1 cellular context compared by ENCODE assay signal in genomic region chr3:44861412-44862220, GRCh38.
TF ChIP-seq lines count a peak whose summit lies in the region.

Gene TMEM42 (plus strand): TSS chr3:44861912. CDS start chr3:44861925, 13 bp downstream.

TF ChIP-seq in HepG2, 621 proteins besides CTCF, POLR2A, EP300 and RAD21 (continued from another document and continues in another):
- TF ChIP-seq ZNF790 (CRISPR knock-in tag; IDR thresholded peaks at IDR 0.05; ENCODE audit: borderline replicate concordance) (peak; percentile 81; the same call in 1 of the 2 replicates), GATAD1 (CRISPR knock-in tag; IDR thresholded peaks at IDR 0.05) (peak; percentile 77), ZNF34 (CRISPR knock-in tag; IDR thresholded peaks at IDR 0.05; ENCODE audit: borderline replicate concordance) (no peak), LBX2 (CRISPR knock-in tag; IDR thresholded peaks at IDR 0.05; ENCODE audit: borderline replicate concordance) (peak; percentile 35; the same call in 1 of the 2 replicates), NBN (conservative IDR thresholded peaks at IDR 0.05) (no peak), ZSCAN5A (CRISPR knock-in tag; IDR thresholded peaks at IDR 0.05; ENCODE audit: borderline replicate concordance) (no peak), ATM (IDR thresholded peaks at IDR 0.05; ENCODE audit: borderline replicate concordance) (no peak), STAT6 (CRISPR knock-in tag; IDR thresholded peaks at IDR 0.05; ENCODE audit: borderline replicate concordance) (peak; percentile 27; the same call in 1 of the 2 replicates), ZMYM4 (CRISPR knock-in tag; IDR thresholded peaks at IDR 0.05) (peak; percentile 76), ZNF773 (CRISPR knock-in tag; IDR thresholded peaks at IDR 0.05; ENCODE audit: borderline replicate concordance) (0 out of 2 replicates have a peak, but pooled peaks have one; percentile 46), NFIC (IDR thresholded peaks at IDR 0.05; ENCODE audit: low read length) (no peak), PAXIP1 (CRISPR knock-in tag; conservative IDR thresholded peaks at IDR 0.05) (0 out of 2 replicates have a peak, but pooled peaks have one; percentile 29), ZBTB3 (CRISPR knock-in tag; IDR thresholded peaks at IDR 0.05; ENCODE audit: borderline replicate concordance, low read depth) (no peak), SRSF1 (optimal IDR thresholded peaks at IDR 0.05; ENCODE audit: low read depth, low read length) (peak; percentile 59), CEBPB (IDR thresholded peaks at IDR 0.05; ENCODE audit: borderline replicate concordance, low read depth, low read length) (no peak), ZFP37 (CRISPR knock-in tag; IDR thresholded peaks at IDR 0.05; ENCODE audit: borderline replicate concordance) (peak; percentile 63; the same call in 1 of the 2 replicates), BORCS8-MEF2B (CRISPR knock-in tag; IDR thresholded peaks at IDR 0.05) (peak; percentile 27; the same call in 1 of the 2 replicates), TEAD2 (CRISPR knock-in tag; IDR thresholded peaks at IDR 0.05) (peak; percentile 67; the same call in 1 of the 2 replicates), ZNF12 (CRISPR knock-in tag; IDR thresholded peaks at IDR 0.05) (no peak), NCOA2 (CRISPR knock-in tag; IDR thresholded peaks at IDR 0.05) (peak; percentile 45; the same call in 1 of the 2 replicates), HHEX (CRISPR knock-in tag; IDR thresholded peaks at IDR 0.05) (no peak), NFATC3 (CRISPR knock-in tag; IDR thresholded peaks at IDR 0.05) (no peak), SP1 (IDR thresholded peaks at IDR 0.05) (no peak), SP1 (CRISPR knock-in tag; IDR thresholded peaks at IDR 0.05) (no peak), HNRNPK (IDR thresholded peaks at IDR 0.05; ENCODE audit: low read depth, low read length, poor library complexity, severe bottlenecking) (peak; percentile 50), ZSCAN9 (CRISPR knock-in tag; IDR thresholded peaks at IDR 0.05; ENCODE audit: borderline replicate concordance) (no peak), IKZF4 (CRISPR knock-in tag; IDR thresholded peaks at IDR 0.05; ENCODE audit: borderline replicate concordance, low read depth, not compliant biosample characterization) (no peak), ZBTB10 (CRISPR knock-in tag; IDR thresholded peaks at IDR 0.05; ENCODE audit: borderline replicate concordance) (peak; percentile 61; the same call in 1 of the 2 replicates), ZNF567 (CRISPR knock-in tag; IDR thresholded peaks at IDR 0.05; ENCODE audit: borderline replicate concordance) (no peak), NR3C1 (CRISPR knock-in tag; IDR thresholded peaks at IDR 0.05) (no peak), KDM5B (CRISPR knock-in tag; IDR thresholded peaks at IDR 0.05; ENCODE audit: borderline replicate concordance) (peak; percentile 91; the same call in 1 of the 2 replicates), SRSF4 (IDR thresholded peaks at IDR 0.05; ENCODE audit: low read depth, low read length, poor library complexity, severe bottlenecking) (no peak), BRCA1 (CRISPR knock-in tag; IDR thresholded peaks at IDR 0.05) (0 out of 2 replicates have a peak, but pooled peaks have one; percentile 37), POLR2AphosphoS2 (IDR thresholded peaks at IDR 0.05; ENCODE audit: low read depth, low read length) (no peak), SP140L (CRISPR knock-in tag; IDR thresholded peaks at IDR 0.05; ENCODE audit: borderline replicate concordance) (no peak), FOXK2 (IDR thresholded peaks at IDR 0.05) (no peak), RFXANK (CRISPR knock-in tag; IDR thresholded peaks at IDR 0.05) (no peak), ZNF562 (CRISPR knock-in tag; IDR thresholded peaks at IDR 0.05; ENCODE audit: borderline replicate concordance) (no peak), HNF4A (CRISPR knock-in tag; IDR thresholded peaks at IDR 0.05) (no peak), SIX4 (CRISPR knock-in tag; IDR thresholded peaks at IDR 0.05) (0 out of 2 replicates have a peak, but pooled peaks have one; percentile 31), ZNF564 (CRISPR knock-in tag; IDR thresholded peaks at IDR 0.05) (peak; percentile 66; the same call in 1 of the 2 replicates), ZNF121 (CRISPR knock-in tag; IDR thresholded peaks at IDR 0.05) (peak; percentile 70; the same call in 1 of the 2 replicates), ZC3H13 (CRISPR knock-in tag; IDR thresholded peaks at IDR 0.05) (peak; percentile 60; the same call in 1 of the 2 replicates), YEATS2 (CRISPR knock-in tag; IDR thresholded peaks at IDR 0.05; ENCODE audit: borderline replicate concordance) (peak; percentile 76; the same call in 1 of the 2 replicates), STAT5B (CRISPR knock-in tag; IDR thresholded peaks at IDR 0.05) (0 out of 2 replicates have a peak, but pooled peaks have one; percentile 45), ZNF644 (CRISPR knock-in tag; IDR thresholded peaks at IDR 0.05; ENCODE audit: low read depth) (no peak), AHR (CRISPR knock-in tag; IDR thresholded peaks at IDR 0.05) (no peak), HBP1 (CRISPR knock-in tag; IDR thresholded peaks at IDR 0.05; ENCODE audit: low read depth) (no peak), KDM4B (CRISPR knock-in tag; IDR thresholded peaks at IDR 0.05) (no peak), AKNA (CRISPR knock-in tag; IDR thresholded peaks at IDR 0.05; ENCODE audit: borderline replicate concordance) (no peak; the same call in 1 of the 2 replicates)
